8 cellular contexts compared by ENCODE assay signal in genomic region chr2:43611987-43612894, GRCh38. TPM values are rescaled to one million over a fixed set of nuclear protein-coding genes. Genes with fewer than 3 reads are reported as not detected.
DNase-seq lines count a peak whose midpoint lies in the region; ATAC-seq and TF ChIP-seq lines count a peak whose summit lies in the region.

No MANE protein-coding gene starts in this region.

- no peak overlapping the region for H3K4me3 Mint-ChIP-seq in glutamatergic neuron (ENCODE audit: unreplicated experiment)

- H3K4me3 ChIP-seq in MM.1S (ENCODE audit: low read length), result no peak overlapping the region
- H3K4me3 ChIP-seq in SK-N-SH (ENCODE audit: low read depth in 2 of 2, low read length in 1 of 2), result no peak overlapping the region; a peak in 1 of 4 replicates

- H3K27ac Mint-ChIP-seq in glutamatergic neuron (ENCODE audit: unreplicated experiment), result peak overlapping the region; percentile 24

- H3K9ac ChIP-seq in MM.1S (ENCODE audit: low read length) (no peak overlapping the region), SK-N-SH (no peak overlapping the region)

- H3K27ac ChIP-seq in MM.1S (ENCODE audit: low read length) (no peak overlapping the region), SK-N-SH (ENCODE audit: low read depth in 2 of 2, low read length in 1 of 2) (no peak overlapping the region)

- H3K27me3 Mint-ChIP-seq in glutamatergic neuron (ENCODE audit: unreplicated experiment), result peaks cover 5% of the 10 kb centered on the region

- H3K4me1 ChIP-seq in MM.1S (ENCODE audit: low read length) (no peaks in the 10 kb centered on the region), SK-N-SH (ENCODE audit: control insufficient read depth in 1 of 2, insufficient read depth in 2 of 2, low read depth in 1 of 2, low read length in 1 of 2) (no peaks in the 10 kb centered on the region)

- H3K36me3 ChIP-seq in MM.1S (replicated peaks; ENCODE audit: insufficient read depth, low read length), result no peaks in the 10 kb centered on the region
- no peaks in the 10 kb centered on the region for H3K36me3 ChIP-seq in SK-N-SH (replicated peaks in 1 of 2; ENCODE audit: control insufficient read depth in 1 of 2, insufficient read depth in 2 of 2, low read length in 1 of 2)

- no peak for TF ChIP-seq EP300 in SK-N-SH (IDR thresholded peaks at IDR 0.05; ENCODE audit: borderline replicate concordance in 1 of 2, low read depth in 1 of 2, low read length in 1 of 2)

- TF ChIP-seq CTCF in GM20000 (IDR thresholded peaks at IDR 0.05; ENCODE audit: extremely low read depth, missing control alignments) (peak; percentile 72), MM.1S (IDR thresholded peaks at IDR 0.05; ENCODE audit: low read length) (peak; percentile 83), SK-N-SH (IDR thresholded peaks at IDR 0.05) (peak; percentile 97), glutamatergic neuron (IDR thresholded peaks at IDR 0.05; ENCODE audit: partially characterized antibody, unreplicated experiment) (peak; percentile 76)

- no peak overlapping the region for H3K4me2 ChIP-seq in MM.1S (ENCODE audit: low read depth, low read length)
- no peak overlapping the region for H3K4me2 ChIP-seq in SK-N-SH

- DNase-seq in CD1c-positive myeloid dendritic cell (ENCODE audit: extremely low spot score) (peak; percentile 75), GM20000 (ENCODE audit: low spot score) (peak; percentile 57), MM.1S (peak; percentile 81), SK-N-SH (peak; percentile 82), glutamatergic neuron (peak; percentile 78), pulmonary artery endothelial cell (ENCODE audit: low read depth, low spot score) (peak; percentile 4)
- DNase-seq in activated naive CD4-positive, alpha-beta T cell treated with Interleukin-2 at 50 U/mL for 16 hours, result peak; percentile 74

- H3K9me2 ChIP-seq in MM.1S (replicated peaks; ENCODE audit: insufficient read depth, low read length) (no peaks in the 10 kb centered on the region), SK-N-SH (no peaks in the 10 kb centered on the region)

- H3K79me2 ChIP-seq in MM.1S (ENCODE audit: low read length) (no peaks in the 10 kb centered on the region), SK-N-SH (ENCODE audit: insufficient read depth) (no peaks in the 10 kb centered on the region)

- ATAC-seq in GM21360 (IDR thresholded peaks at IDR 0.05; ENCODE audit: unreplicated experiment), result no peak

- POLR2A ChIA-PET in SK-N-SH (lab: Yijun Ruan, JAX), result no interaction called here

- H3K36me3 Mint-ChIP-seq in glutamatergic neuron (ENCODE audit: unreplicated experiment), result no peaks in the 10 kb centered on the region

- H3K9me3 ChIP-seq in MM.1S (replicated peaks; ENCODE audit: insufficient read depth, low read length) (no peaks in the 10 kb centered on the region), SK-N-SH (no peaks in the 10 kb centered on the region)

- H4K20me1 ChIP-seq in MM.1S (ENCODE audit: insufficient read depth, low read length) (no peaks in the 10 kb centered on the region), SK-N-SH (ENCODE audit: insufficient read depth) (no peaks in the 10 kb centered on the region)

- H3K4me1 Mint-ChIP-seq in glutamatergic neuron (ENCODE audit: low read depth, unreplicated experiment), result peaks cover 4% of the 10 kb centered on the region

- H3K9me3 Mint-ChIP-seq in glutamatergic neuron (ENCODE audit: unreplicated experiment), result peaks cover 2% of the 10 kb centered on the region

- CTCF ChIA-PET in SK-N-SH (lab: Yijun Ruan, JAX), result interaction anchor here (0.6 to 4.5 kb wide), 25 partner anchors 9 to 865 kb away, joined by 3 to 46 read pairs (median 3); partner anchors contain the start of genes PLEKHH2 and THADA

- no peaks in the 10 kb centered on the region for H3K27me3 ChIP-seq in MM.1S (replicated peaks; ENCODE audit: insufficient read depth, low read length)
- H3K27me3 ChIP-seq in SK-N-SH (ENCODE audit: insufficient read depth), result no peaks in the 10 kb centered on the region

- H3F3A ChIP-seq in MM.1S (ENCODE audit: insufficient read depth, low read length) (no peaks in the 10 kb centered on the region), SK-N-SH (replicated peaks; ENCODE audit: insufficient read depth) (peaks cover 4% of the 10 kb centered on the region)

- WGBS in SK-N-SH (ENCODE audit: low lambda C conversion rate), result 53% methylated on average over 14 of the region's 14 CpGs

- TF ChIP-seq RAD21 in SK-N-SH (IDR thresholded peaks at IDR 0.05; ENCODE audit: low read length), result peak; percentile 90

- H2AFZ ChIP-seq in MM.1S (ENCODE audit: low read length) (0 out of 2 replicates have a peak overlapping the region, but pooled peaks have one; percentile 33), SK-N-SH (ENCODE audit: low read depth) (peak overlapping the region; percentile 58; the same call in 1 of the 2 replicates)

TF ChIP-seq in SK-N-SH, 30 proteins besides CTCF, POLR2A, EP300 and RAD21:
- TF ChIP-seq RFX5 (IDR thresholded peaks at IDR 0.05; ENCODE audit: low read length) (peak; percentile 38; the same call in 1 of the 2 replicates), IRF3 (IDR thresholded peaks at IDR 0.05; ENCODE audit: low read depth, low read length) (no peak), SMC3 (IDR thresholded peaks at IDR 0.05; ENCODE audit: low read depth, low read length) (peak; percentile 71), RCOR1 (IDR thresholded peaks at IDR 0.05; ENCODE audit: low read length) (peak; percentile 42; the same call in 1 of the 2 replicates)
TF ChIP-seq in SK-N-SH: peak in this region for 3.

RNA-seq across cellular contexts. Expression of gene THADA, which starts 16.4 kb away (rescaled TPM):
- polyA plus RNA-seq in SK-N-SH (2012; rRNA removed), result 17.1 and 25.6 TPM in 2 replicates
- 10.6 and 14.2 TPM in 2 replicates for polyA plus RNA-seq in SK-N-SH (2012; cell fraction: cytosol; rRNA removed)
- polyA plus RNA-seq in SK-N-SH (2012; cell fraction: nucleus; rRNA removed), result 55.8 and 67.5 TPM in 2 replicates
- total RNA-seq in glutamatergic neuron (ENCODE audit: unreplicated experiment) (15.0 TPM), pulmonary artery endothelial cell (22.7 and 30.8 TPM in 2 replicates)

RNA-seq across cellular contexts. Expression of gene PLEKHH2, which starts 24.8 kb away (rescaled TPM):
- 1.9 and 3.1 TPM in 2 replicates for polyA plus RNA-seq in SK-N-SH (2012; rRNA removed)
- 0.79 and 0.85 TPM in 2 replicates for polyA plus RNA-seq in SK-N-SH (2012; cell fraction: cytosol; rRNA removed)
- polyA plus RNA-seq in SK-N-SH (2012; cell fraction: nucleus; rRNA removed), result 7.0 and 14.4 TPM in 2 replicates
- 0.71 TPM for total RNA-seq in glutamatergic neuron (ENCODE audit: unreplicated experiment)
- 0.07 and 0.20 TPM in 2 replicates for total RNA-seq in pulmonary artery endothelial cell

Comparison
In these comparisons a context has a peak if more than half of its experiments do, and no peak if none do; other contexts are left out.
1. DNase-seq: peak in every context shown above with its lines; median percentile 82 in SK-N-SH; 81 in MM.1S; 78 in glutamatergic neuron; 75 in CD1c-positive myeloid dendritic cell; 74 in activated naive CD4-positive, alpha-beta T cell treated with Interleukin-2 at 50 U/mL for 16 hours; 57 in GM20000; 4 in pulmonary artery endothelial cell.